8 cellular contexts compared by ENCODE assay signal in the genomic region with DNA sequence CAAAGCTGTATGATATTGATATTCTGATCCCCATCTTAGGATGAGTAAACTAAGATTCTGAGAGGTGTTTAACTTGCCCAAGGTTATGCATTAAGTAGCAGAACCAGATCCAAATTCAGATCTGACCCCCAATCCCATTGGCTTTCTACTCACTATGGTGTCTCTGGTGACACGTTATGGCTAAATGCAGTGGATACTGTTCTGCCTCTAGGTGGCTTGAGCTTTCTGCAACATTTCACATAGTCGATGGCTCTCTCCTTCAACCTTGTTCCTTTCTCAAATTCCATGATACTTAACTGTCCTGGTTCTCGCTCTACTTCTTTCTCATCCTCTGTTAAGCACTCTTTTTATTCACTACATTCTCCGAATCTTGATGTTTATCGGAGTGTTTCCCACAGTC. TPM values are rescaled to one million over a fixed set of nuclear protein-coding genes. Genes with fewer than 3 reads are reported as not detected.
DNase-seq lines count a peak whose midpoint lies in the region; ATAC-seq and TF ChIP-seq lines count a peak whose summit lies in the region.

No MANE protein-coding gene starts in this region.

- ATAC-seq in GM21529 (IDR thresholded peaks at IDR 0.05; ENCODE audit: unreplicated experiment) (peak; percentile 52), Panc1 (peak; percentile 90), HG02610 (IDR thresholded peaks at IDR 0.05; ENCODE audit: unreplicated experiment) (no peak)

- H3K27ac Mint-ChIP-seq in CD14-positive monocyte = no peak overlapping the region

- H3K27me3 ChIP-seq in Panc1 (ENCODE audit: control insufficient read depth, insufficient read depth, low read length) (peaks cover 5% of the 10 kb centered on the region; the same call in 1 of the 2 replicates), spleen (replicated peaks in 1 of 7) (no peaks in the 10 kb centered on the region)

- in situ Hi-C loops in Panc1 (cut with HindIII; ENCODE audit: low pct_unique_long_range_greater_than_20kb, low sequenced_read_pairs) = no loop called here

- TF ChIP-seq POLR2A in lower leg skin (IDR thresholded peaks at IDR 0.05) (no peak), spleen (IDR thresholded peaks at IDR 0.05) (no peak)

- intact Hi-C loops in CD14-positive monocyte (cut with micrococcal nuclease) (loop anchor here in 1 of 2 donors (5.0 kb wide), 1 partner anchor 76 kb away; no protein-coding TSS in a partner anchor), Panc1 (cut with micrococcal nuclease; ENCODE audit: unreplicated experiment) (no loop called here), lower leg skin (cut with DNase I; ENCODE audit: low total_unique reads) (no loop called here), spleen (cut with DNase I; ENCODE audit: low total_unique reads) (loop anchor here (5.0 kb wide), 1 partner anchor 76 kb away; no protein-coding TSS in a partner anchor)

- TF ChIP-seq CTCF in CD14-positive monocyte (IDR thresholded peaks at IDR 0.05) (peak; percentile 61), Panc1 (IDR thresholded peaks at IDR 0.05) (peak; percentile 71), lower leg skin (IDR thresholded peaks at IDR 0.05) (no peak), spleen (IDR thresholded peaks at IDR 0.05 in 8 of 11, conservative IDR thresholded peaks at IDR 0.05 in 3 of 11) (peak in 4 of 11 experiments; percentile 13 to 29 (median 25))

- no peaks in the 10 kb centered on the region for H3K27me3 Mint-ChIP-seq in CD14-positive monocyte (ENCODE audit: low read depth in 3 of 3)

- CTCF ChIA-PET in Panc1 (lab: Charles Lee) = interaction anchor here (0.5 to 1.6 kb wide), 5 partner anchors 8 to 413 kb away, joined by 3 to 4 read pairs (median 3); no protein-coding TSS in a partner anchor

- no peaks in the 10 kb centered on the region for H3K9me3 ChIP-seq in Panc1 (ENCODE audit: control insufficient read depth, insufficient read depth, low read depth, low read length)
- H3K9me3 ChIP-seq in spleen = no peaks in the 10 kb centered on the region

- no peaks in the 10 kb centered on the region for H3K9me3 Mint-ChIP-seq in CD14-positive monocyte

- no peak overlapping the region for H3K4me3 ChIP-seq in Panc1 (ENCODE audit: low read depth in 2 of 2, low read length in 2 of 2)
- H3K4me3 ChIP-seq in lower leg skin (ENCODE audit: low read depth, poor library complexity, severe bottlenecking) = no peak overlapping the region
- no peak overlapping the region for H3K4me3 ChIP-seq in spleen

- H3K4me1 ChIP-seq in Panc1 (ENCODE audit: control insufficient read depth, insufficient read depth, low read length) (no peaks in the 10 kb centered on the region), spleen (peaks cover 0 to 18% (median 6%) of the 10 kb centered on the region in 6 donors)

- 57 to 62% methylated on average over 4 to 5 of the region's 5 CpGs for WGBS in lower leg skin, 2 donors
- 43 to 69% (median 55%) methylated on average over 4 to 5 of the region's 5 CpGs for WGBS in spleen, 5 donors

- H3K36me3 Mint-ChIP-seq in CD14-positive monocyte = no peaks in the 10 kb centered on the region

- POLR2A ChIA-PET in Panc1 (lab: Charles Lee) = no interaction called here

- DNase-seq in CD14-positive monocyte (ENCODE audit: low spot score) = no peak
- DNase-seq in Panc1 (ENCODE audit: low read depth, low spot score) = no peak
- peak; percentile 37 for DNase-seq in iPS-NIHi7 (ENCODE audit: extremely low spot score)
- DNase-seq in activated gamma-delta T cell (lab: John Stamatoyannopoulos, UW) = no peak
- no peak for DNase-seq in lower leg skin (ENCODE audit: low spot score in 2 of 2)
- DNase-seq in spleen = no peak

- H3K4me3 Mint-ChIP-seq in CD14-positive monocyte = no peak overlapping the region

- no TSS peak for BruUV-seq in Panc1 (replicated peaks; lab: Mats Ljungman, UMichigan)

- peaks cover 15% of the 10 kb centered on the region for H3K4me1 Mint-ChIP-seq in CD14-positive monocyte

- H3K36me3 ChIP-seq in Panc1 (ENCODE audit: control insufficient read depth, insufficient read depth, low read length) = no peaks in the 10 kb centered on the region
- no peaks in the 10 kb centered on the region for H3K36me3 ChIP-seq in spleen

- H3K27ac ChIP-seq in Panc1 (ENCODE audit: low read length) (no peak overlapping the region), spleen (no peak overlapping the region)

RNA-seq across cellular contexts. Expression of a gene that starts 9.4 kb away (rescaled TPM):
- polyA plus RNA-seq in CD14-positive monocyte (not detected), spleen (under 1 TPM in 1 of 3 donors, not detected in 2; 0.11 TPM)
- total RNA-seq in Panc1 (2021; ENCODE audit: unreplicated experiment) (not detected), lower leg skin (not detected), spleen (not detected)
- polyA plus RNA-seq in Panc1 (2012; ENCODE audit: insufficient read length) = not detected

RNA-seq across cellular contexts. Expression of a gene that starts 22.0 kb away (rescaled TPM):
- polyA plus RNA-seq in CD14-positive monocyte (1 to 10 TPM; 5.4 to 6.5 TPM), spleen (1 to 10 TPM; 1.6 to 2.4 (median 2.0) TPM)
- total RNA-seq in Panc1 (2021; ENCODE audit: unreplicated experiment) (11.2 TPM), lower leg skin (1 to 10 TPM; 1.2 to 4.5 (median 2.3) TPM), spleen (10 to 100 TPM in 3 of 7 donors, 1 to 10 TPM in 4; 8.9 to 12.8 (median 10.0) TPM)
- polyA plus RNA-seq in Panc1 (2012; ENCODE audit: insufficient read length) = 4.5 TPM

RNA-seq across cellular contexts. Expression of a gene that starts 27.9 kb away (rescaled TPM):
- 10 to 100 TPM; 12.8 to 13.1 TPM for polyA plus RNA-seq in CD14-positive monocyte
- total RNA-seq in Panc1 (2021; ENCODE audit: unreplicated experiment) = 15.4 TPM
- 8.7 TPM for polyA plus RNA-seq in Panc1 (2012; ENCODE audit: insufficient read length)
- total RNA-seq in lower leg skin = 10 to 100 TPM in 3 of 4 donors, 1 to 10 TPM in 1; 7.1 to 19.6 (median 15.4) TPM
- 10 to 100 TPM; 18.8 to 40.5 (median 24.1) TPM for total RNA-seq in spleen
- polyA plus RNA-seq in spleen = 10 to 100 TPM; 27.0 to 46.5 (median 30.6) TPM

RNA-seq across cellular contexts. Expression of a gene that starts 28.0 kb away (rescaled TPM):
- polyA plus RNA-seq in CD14-positive monocyte = 10 to 100 TPM in 1 of 2 donors, 1 to 10 TPM in 1; 7.8 to 12.1 TPM
- total RNA-seq in Panc1 (2021; ENCODE audit: unreplicated experiment) = 35.0 TPM
- polyA plus RNA-seq in Panc1 (2012; ENCODE audit: insufficient read length) = 12.6 TPM
- 10 to 100 TPM; 11.7 to 25.3 (median 13.4) TPM for total RNA-seq in lower leg skin
- 10 to 100 TPM; 20.0 to 36.2 (median 29.5) TPM for total RNA-seq in spleen
- polyA plus RNA-seq in spleen = 1 to 10 TPM; 5.3 to 7.1 (median 6.7) TPM

RNA-seq across cellular contexts. Expression of a gene that starts 45.5 kb away (rescaled TPM):
- polyA plus RNA-seq in CD14-positive monocyte = 1 to 10 TPM in 1 of 2 donors, under 1 TPM in 1; 0.98 to 1.1 TPM
- total RNA-seq in Panc1 (2021; ENCODE audit: unreplicated experiment) = 2.1 TPM
- 0.84 TPM for polyA plus RNA-seq in Panc1 (2012; ENCODE audit: insufficient read length)
- 1 to 10 TPM in 3 of 4 donors, under 1 TPM in 1; 0.67 to 3.3 (median 1.6) TPM for total RNA-seq in lower leg skin
- 10 to 100 TPM in 1 of 7 donors, 1 to 10 TPM in 6; 3.5 to 10.3 (median 4.9) TPM for total RNA-seq in spleen
- polyA plus RNA-seq in spleen = 1 to 10 TPM; 4.1 to 6.7 (median 5.5) TPM

Comparison
In these comparisons a context has a peak if more than half of its experiments do, and no peak if none do; other contexts are left out.
1. CTCF ChIP-seq: peak in CD14-positive monocyte (single experiment) and Panc1 (single experiment); none in lower leg skin (0 of 3).